ENCODE assay signal across 9 cellular contexts in genomic region chr7:7718461-7718860, GRCh38. TPM values are rescaled to one million over a fixed set of nuclear protein-coding genes. Genes with fewer than 3 reads are reported as not detected.
DNase-seq lines count a peak whose midpoint lies in the region; ATAC-seq, FAIRE-seq and TF ChIP-seq lines count a peak whose summit lies in the region.
"Had no signal": no experiment of that assay in that cellular context is flagged by ENCODE, and none has a peak within 500 bp of the region (broad histone marks: within the 10 kb centered on the region; RNA-seq: fewer than 3 reads in every experiment).

Gene RPA3, minus strand, starts transcription at chr7:7718607. Its CDS starts 78,189 bp downstream, at chr7:7640418.

- no peaks in the 10 kb centered on the region for H3K27me3 ChIP-seq in AG04450 (ENCODE audit: control insufficient read depth, insufficient read depth, low read length)
- H3K27me3 ChIP-seq in Karpas-422 (ENCODE audit: low read length) = no peaks in the 10 kb centered on the region
- H3K27me3 ChIP-seq in bronchial epithelial cell (ENCODE audit: control insufficient read depth, insufficient read depth, low read length) = no peaks in the 10 kb centered on the region
- H3K27me3 ChIP-seq in mononuclear cell (ENCODE audit: insufficient read depth, low read length) = no peaks in the 10 kb centered on the region
- H3K27me3 ChIP-seq: pancreas had no signal

- DNase-seq in AG04450 (ENCODE audit: low read depth, low spot score) (no peak), Karpas-422 (no peak), bronchial epithelial cell (ENCODE audit: low read depth) (no peak), epidermal melanocyte (ENCODE audit: insufficient read length, low spot score) (no peak), DMS79 treated with DMSO at 0.1 percent for 48 hours (lab: John Stamatoyannopoulos, UW) (no peak), NCI-H748 treated with DMSO at 0.1 percent for 48 hours (lab: John Stamatoyannopoulos, UW) (no peak)

- FAIRE-seq in bronchial epithelial cell (lab: Jason Lieb, UNC) = no peak

- POLR2A ChIA-PET in AG04450 (lab: Yijun Ruan, JAX) = no interaction called here

- no peaks in the 10 kb centered on the region for H4K20me1 ChIP-seq in Karpas-422 (ENCODE audit: insufficient read depth, low read depth, low read length)

- ATAC-seq in HG03571 (IDR thresholded peaks at IDR 0.05; ENCODE audit: unreplicated experiment) = no peak

- H3K36me3 ChIP-seq in Karpas-422 (ENCODE audit: insufficient read depth, low read length) = no peaks in the 10 kb centered on the region
- no peaks in the 10 kb centered on the region for H3K36me3 ChIP-seq in bronchial epithelial cell (ENCODE audit: control insufficient read depth, insufficient read depth, low read length)
- H3K36me3 ChIP-seq: pancreas had no signal

- no peaks in the 10 kb centered on the region for H3K9me3 ChIP-seq in AG04450 (ENCODE audit: control insufficient read depth, insufficient read depth, low read length)
- H3K9me3 ChIP-seq in Karpas-422 (ENCODE audit: low read length) = no peaks in the 10 kb centered on the region
- H3K9me3 ChIP-seq in mononuclear cell (ENCODE audit: low read depth, low read length) = no peaks in the 10 kb centered on the region
- H3K9me3 ChIP-seq: pancreas had no signal

- CTCF ChIA-PET in AG04450 (lab: Charles Lee) = interaction anchor here (1.0 to 2.2 kb wide), 3 partner anchors 37 to 498 kb away, joined by 3 to 10 read pairs (median 3); no protein-coding TSS in a partner anchor

- H3K9me2 ChIP-seq in Karpas-422 (replicated peaks; ENCODE audit: insufficient read depth, low read length) = no peaks in the 10 kb centered on the region

- H3K4me2 ChIP-seq in Karpas-422 (ENCODE audit: low read depth, low read length, poor library complexity, severe bottlenecking) = no peak within 1 kb of the TSS

- H3K79me2 ChIP-seq in Karpas-422 (ENCODE audit: low read length) = no peaks in the 10 kb centered on the region

- H3K4me1 ChIP-seq in Karpas-422 (ENCODE audit: low read length) (peaks cover 21% of the 10 kb centered on the region), mononuclear cell (ENCODE audit: insufficient read depth, low read length) (no peaks in the 10 kb centered on the region)
- H3K4me1 ChIP-seq: pancreas had no signal

- H3K4me3 ChIP-seq in AG04450 (ENCODE audit: low read depth, low read length) = no peak within 1 kb of the TSS
- H3K4me3 ChIP-seq in Karpas-422 (ENCODE audit: low read length) = no peak within 1 kb of the TSS
- H3K4me3 ChIP-seq in bronchial epithelial cell (ENCODE audit: low read depth, low read length) = no peak within 1 kb of the TSS
- no peak within 1 kb of the TSS for H3K4me3 ChIP-seq in mononuclear cell (ENCODE audit: low read length)
- H3K4me3 ChIP-seq: pancreas had no signal

- H3K9ac ChIP-seq in Karpas-422 (ENCODE audit: low read length) = no peak within 1 kb of the TSS

- TF ChIP-seq CTCF in AG04450 (IDR thresholded peaks at IDR 0.05; ENCODE audit: low read depth, low read length) = no peak
- no peak for TF ChIP-seq CTCF in bronchial epithelial cell (IDR thresholded peaks at IDR 0.05; ENCODE audit: insufficient read depth, low read length, severe bottlenecking)

- no peak within 1 kb of the TSS for H3K27ac ChIP-seq in AG04450 (ENCODE audit: low read depth, low read length)
- no peak within 1 kb of the TSS for H3K27ac ChIP-seq in Karpas-422 (ENCODE audit: low read length)
- H3K27ac ChIP-seq: pancreas had no signal

- H2AFZ ChIP-seq in Karpas-422 (ENCODE audit: low read length) = no peak within 1 kb of the TSS

RNA-seq across cellular contexts. Expression of gene RPA3, which starts in this region (rescaled TPM):
- 18.6 and 22.9 TPM in 2 replicates for polyA plus RNA-seq in AG04450 (2011; rRNA removed)
- polyA minus RNA-seq in AG04450 (2011; rRNA and poly(A)+ RNA removed) = 2.8 and 4.3 TPM in 2 replicates
- total RNA-seq in Karpas-422 (2014; rRNA removed; shearing (Covaris generic); ENCODE audit: low replicate concordance) = 33.6 and 44.0 TPM in 2 replicates
- 18.2 and 18.7 TPM in 2 replicates for total RNA-seq in bronchial epithelial cell
- total RNA-seq in mononuclear cell = 21.5 TPM
